ENCODE assay signal across 13 cellular contexts in the genomic region with DNA sequence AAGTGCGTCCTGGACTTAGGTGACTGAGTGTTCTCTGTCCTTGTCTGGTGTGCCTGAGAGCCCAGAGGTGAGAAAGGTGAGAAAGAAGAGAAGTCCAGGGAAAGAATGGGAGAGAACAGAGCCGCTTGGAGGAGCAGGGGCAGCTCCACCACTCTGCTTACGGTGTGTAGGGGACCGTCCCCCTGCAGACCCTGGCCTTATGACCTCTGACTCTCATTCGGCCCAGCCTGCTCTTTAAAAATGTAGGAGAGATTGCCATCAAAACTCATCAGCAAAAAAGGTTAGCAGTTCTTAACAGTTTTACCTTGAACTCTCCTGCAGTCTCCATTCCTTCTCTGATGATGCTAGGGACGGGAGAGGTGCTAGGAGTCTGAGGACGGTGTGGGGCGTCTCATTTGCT. TPM values are rescaled to one million over a fixed set of nuclear protein-coding genes. Genes with fewer than 3 reads are reported as not detected.
A peak's percentile ranks its signal among the peaks of the same experiment; 100 is the strongest.
DNase-seq lines count a peak whose midpoint lies in the region; ATAC-seq and TF ChIP-seq lines count a peak whose summit lies in the region.
"Had no signal": no experiment of that assay in that cellular context is flagged by ENCODE, and none has a peak within 500 bp of the region (broad histone marks: within the 10 kb centered on the region; RNA-seq: fewer than 3 reads in every experiment).

No MANE protein-coding gene starts in this region.

- H3K36me3 ChIP-seq in PC-3 (ENCODE audit: low read depth, low read length) (no peaks in the 10 kb centered on the region), endodermal cell (ENCODE audit: control insufficient read depth, insufficient read depth, low read length) (no peaks in the 10 kb centered on the region)
- H3K36me3 ChIP-seq: esophagus muscularis mucosa, prostate gland had no signal

- H2AFZ ChIP-seq in PC-3 (ENCODE audit: low read length), result no peak overlapping the region

- peak overlapping the region; percentile 87 for H3K4me2 ChIP-seq in PC-3 (ENCODE audit: low read length)

- intact Hi-C loops in PC-3 (cut with micrococcal nuclease), result no loop called here

- WGBS in endodermal cell (ENCODE audit: insufficient coverage in 1 of 2, insufficient read length in 1 of 2), 2 experiments, result 88 to 92% methylated on average over 7 to 8 of the region's 8 CpGs

- no peaks in the 10 kb centered on the region for H3K9me3 Mint-ChIP-seq in T-helper 1 cell treated with Interleukin-12 subunit alpha and Interleukin-12 subunit beta and Interleukin-4 antibody, amounts not matched to agents 30 μg/mL and 1 μg/mL, for 36 hours
- H3K9me3 Mint-ChIP-seq in endodermal cell, result no peaks in the 10 kb centered on the region

- TF ChIP-seq CTCF in PC-3 (conservative IDR thresholded peaks at IDR 0.05; ENCODE audit: low read depth, low read length) (no peak), endodermal cell (conservative IDR thresholded peaks at IDR 0.05) (no peak), retinal pigment epithelial cell (conservative IDR thresholded peaks at IDR 0.05; ENCODE audit: low read depth, low read length) (no peak)

- peak overlapping the region; percentile 28 for H3K4me3 Mint-ChIP-seq in T-helper 1 cell treated with Interleukin-12 subunit alpha and Interleukin-12 subunit beta and Interleukin-4 antibody, amounts not matched to agents 30 μg/mL and 1 μg/mL, for 36 hours
- H3K4me3 Mint-ChIP-seq in endodermal cell, result no peak overlapping the region

- H3K4me3 ChIP-seq in PC-3 (ENCODE audit: low read length), result peak overlapping the region; percentile 89
- peak overlapping the region; percentile 91 for H3K4me3 ChIP-seq in endodermal cell (ENCODE audit: low read length)
- H3K4me3 ChIP-seq in retinal pigment epithelial cell (ENCODE audit: low read length), result peak overlapping the region; percentile 67

- ATAC-seq in PC-3, result no peak
- no peak for ATAC-seq in HG03521 (IDR thresholded peaks at IDR 0.05; ENCODE audit: unreplicated experiment)
- ATAC-seq in GM18909 (IDR thresholded peaks at IDR 0.05; ENCODE audit: poor library complexity, unreplicated experiment), result no peak
- ATAC-seq: activated CD4-positive, CD25-positive, alpha-beta regulatory T cell treated with anti-CD3 and anti-CD28 coated beads, Interleukin-2, amount 50 U/mL, for 24 hours; left cardiac atrium had no signal

- H3K27me3 Mint-ChIP-seq in T-helper 1 cell treated with Interleukin-12 subunit alpha and Interleukin-12 subunit beta and Interleukin-4 antibody, amounts not matched to agents 30 μg/mL and 1 μg/mL, for 36 hours (ENCODE audit: low read depth), result peaks cover 6% of the 10 kb centered on the region
- H3K27me3 Mint-ChIP-seq in endodermal cell (ENCODE audit: insufficient read depth), result peaks cover 4% of the 10 kb centered on the region

- H3K9me3 ChIP-seq in PC-3 (ENCODE audit: low read length) (no peaks in the 10 kb centered on the region), endodermal cell (ENCODE audit: control insufficient read depth, low read length) (no peaks in the 10 kb centered on the region)
- H3K9me3 ChIP-seq: esophagus muscularis mucosa, prostate gland had no signal

- peaks cover 33% of the 10 kb centered on the region for H3K4me1 ChIP-seq in PC-3 (ENCODE audit: insufficient read depth, low read length)
- peaks cover 4% of the 10 kb centered on the region for H3K4me1 ChIP-seq in endodermal cell (ENCODE audit: control insufficient read depth, insufficient read depth, low read length)

- H3K36me3 Mint-ChIP-seq in T-helper 1 cell treated with Interleukin-12 subunit alpha and Interleukin-12 subunit beta and Interleukin-4 antibody, amounts not matched to agents 30 μg/mL and 1 μg/mL, for 36 hours (ENCODE audit: low read depth), result peaks cover 11% of the 10 kb centered on the region
- H3K36me3 Mint-ChIP-seq in endodermal cell (ENCODE audit: low read depth), result peaks cover 2% of the 10 kb centered on the region

- DNase-seq in T-helper 1 cell (no peak), PC-3 (no peak), endodermal cell (no peak), retinal pigment epithelial cell (ENCODE audit: low read depth) (no peak), NCI-H345 treated with DMSO at 0.1 percent for 48 hours (lab: John Stamatoyannopoulos, UW; ENCODE audit: unreplicated experiment) (no peak)
- DNase-seq: left cardiac atrium, NCI-H1694 had no signal

- H3K9ac ChIP-seq in PC-3 (ENCODE audit: low read length), result no peak overlapping the region
- no peak overlapping the region for H3K9ac ChIP-seq in endodermal cell (ENCODE audit: extremely low read depth, low read length, poor library complexity, severe bottlenecking)

- peaks cover 14% of the 10 kb centered on the region; the same call in 1 of the 2 replicates for H4K20me1 ChIP-seq in PC-3 (ENCODE audit: low read length)

- no peaks in the 10 kb centered on the region for H3K9me2 ChIP-seq in PC-3 (replicated peaks; ENCODE audit: low read length)

- H3K27ac ChIP-seq in PC-3 (ENCODE audit: low read length), result no peak overlapping the region
- no peak overlapping the region for H3K27ac ChIP-seq in endodermal cell (ENCODE audit: low read depth, low read length)
- H3K27ac ChIP-seq: esophagus muscularis mucosa, prostate gland had no signal

- CTCF ChIA-PET in PC-3 (lab: Charles Lee), result no interaction called here

- POLR2A ChIA-PET in PC-3 (lab: Charles Lee; ENCODE audit: unreplicated experiment), result no interaction called here

- no TSS peak for BruUV-seq in PC-3 (replicated peaks; lab: Mats Ljungman, UMichigan)

- no peaks in the 10 kb centered on the region for H3F3A ChIP-seq in PC-3 (ENCODE audit: low read length, unreplicated experiment)

- peaks cover 68% of the 10 kb centered on the region for H3K79me2 ChIP-seq in PC-3 (ENCODE audit: low read length)

- H3K27me3 ChIP-seq in PC-3 (ENCODE audit: low read length) (no peaks in the 10 kb centered on the region), endodermal cell (ENCODE audit: control insufficient read depth, insufficient read depth, low read length, poor library complexity, severe bottlenecking) (no peaks in the 10 kb centered on the region)
- H3K27me3 ChIP-seq: esophagus muscularis mucosa had no signal

- peaks cover 45% of the 10 kb centered on the region for H3K4me1 Mint-ChIP-seq in T-helper 1 cell treated with Interleukin-12 subunit alpha and Interleukin-12 subunit beta and Interleukin-4 antibody, amounts not matched to agents 30 μg/mL and 1 μg/mL, for 36 hours (ENCODE audit: low read depth)
- peaks cover 21% of the 10 kb centered on the region for H3K4me1 Mint-ChIP-seq in endodermal cell

- peak overlapping the region; percentile 20 for H3K27ac Mint-ChIP-seq in T-helper 1 cell treated with Interleukin-12 subunit alpha and Interleukin-12 subunit beta and Interleukin-4 antibody, amounts not matched to agents 30 μg/mL and 1 μg/mL, for 36 hours
- no peak overlapping the region for H3K27ac Mint-ChIP-seq in endodermal cell

RNA-seq across cellular contexts. Expression of a gene that starts 2.0 kb away (rescaled TPM):
- total RNA-seq in PC-3 (2014; rRNA removed) (10.4 and 13.7 TPM in 2 replicates), endodermal cell (10 to 100 TPM; 21.2 to 21.8 TPM)
- 20.7 TPM for polyA plus RNA-seq in endodermal cell (2013, experiment 1 of 2)
- polyA plus RNA-seq in endodermal cell (2013, experiment 2 of 2), result 18.7 TPM
